In genomic region chr10:120607016-120607709, GRCh38 we compare ENCODE assay signal across 12 cellular contexts.
A peak's percentile ranks its signal among the peaks of the same experiment; 100 is the strongest.
DNase-seq lines count a peak whose midpoint lies in the region; ATAC-seq and TF ChIP-seq lines count a peak whose summit lies in the region.
"Had no signal": no experiment of that assay in that cellular context is flagged by ENCODE, and none has a peak within 500 bp of the region (broad histone marks: within the 10 kb centered on the region; RNA-seq: fewer than 3 reads in every experiment).

No MANE protein-coding gene starts in this region.

- H3K4me3 Mint-ChIP-seq in natural killer cell treated with Interleukin-12 subunit alpha and Interleukin-12 subunit beta and Interleukin-15 and Interleukin-18, amount 100 ng/mL, for 72 hours, result no peak overlapping the region
- H3K4me3 Mint-ChIP-seq: activated CD4-positive, alpha-beta T cell treated with anti-CD3 and anti-CD28 coated beads, Interleukin-2, amount 10 ng/mL, durations not matched to agents 7 days and 5 days; stimulated activated naive CD8-positive, alpha-beta T cell treated with anti-CD3 and anti-CD28 coated beads, Interleukin-15, amount 100 ng/mL, for 72 hours had no signal

- no peaks in the 10 kb centered on the region for H3K9me3 Mint-ChIP-seq in natural killer cell treated with Interleukin-12 subunit alpha and Interleukin-12 subunit beta and Interleukin-15 and Interleukin-18, amount 100 ng/mL, for 72 hours
- H3K9me3 Mint-ChIP-seq: activated CD4-positive, alpha-beta T cell treated with anti-CD3 and anti-CD28 coated beads, Interleukin-2, amount 10 ng/mL, durations not matched to agents 7 days and 5 days had no signal

- H3K9ac ChIP-seq in mammary epithelial cell (ENCODE audit: insufficient read depth, low read length), result no peak overlapping the region

- peaks cover 5% of the 10 kb centered on the region for H3K4me1 ChIP-seq in mammary epithelial cell (ENCODE audit: insufficient read depth, low read length)
- no peaks in the 10 kb centered on the region for H3K4me1 ChIP-seq in right lobe of liver

- DNase-seq in mammary epithelial cell (peak; percentile 72), smooth muscle cell of the brain vasculature (ENCODE audit: low read depth, low spot score) (peak; percentile 18), NK-92 (lab: John Stamatoyannopoulos, UW; ENCODE audit: unreplicated experiment) (no peak), NCI-H2029 (lab: John Stamatoyannopoulos, UW) (no peak), right lobe of liver (no peak)
- no peak for DNase-seq in natural killer cell treated with Interleukin-12 subunit alpha and Interleukin-12 subunit beta and Interleukin-15 and Interleukin-18, amount 100 ng/mL, for 72 hours (ENCODE audit: low spot score)
- DNase-seq: activated CD4-positive, alpha-beta T cell treated with anti-CD3 and anti-CD28 coated beads, Interleukin-2, amount 10 ng/mL, durations not matched to agents 7 days and 5 days; DMS153; NCI-H1694 treated with DMSO at 0.1 percent for 48 hours; stimulated activated naive CD8-positive, alpha-beta T cell treated with anti-CD3 and anti-CD28 coated beads, Interleukin-15, amount 100 ng/mL, for 72 hours had no signal

- CTCF ChIA-PET in mammary epithelial cell (lab: Charles Lee; ENCODE audit: low non-redundant PET), result no interaction called here

- in situ Hi-C loops in mammary epithelial cell (cut with MboI; ENCODE audit: low sequenced_read_pairs in 2 of 2), result no loop called here

- H3K36me3 ChIP-seq in mammary epithelial cell (ENCODE audit: insufficient read depth, low read length), result no peaks in the 10 kb centered on the region
- no peaks in the 10 kb centered on the region for H3K36me3 ChIP-seq in right lobe of liver

- TF ChIP-seq CTCF in mammary epithelial cell (conservative IDR thresholded peaks at IDR 0.05 in 1 of 2, IDR thresholded peaks at IDR 0.05 in 1 of 2; ENCODE audit: extremely low read depth in 1 of 2, insufficient read depth in 1 of 2, low read depth in 1 of 2, low read length in 2 of 2), result no peak
- TF ChIP-seq CTCF in right lobe of liver (IDR thresholded peaks at IDR 0.05), result no peak

- H4K20me1 ChIP-seq in mammary epithelial cell (ENCODE audit: insufficient read depth, low read length), result no peaks in the 10 kb centered on the region

- 39% methylated on average over 2 of the region's 2 CpGs for WGBS in mammary epithelial cell (ENCODE audit: low coverage, missing lambda C conversion rate)
- WGBS in right lobe of liver (ENCODE audit: insufficient coverage, low coverage, low lambda C conversion rate, missing lambda C conversion rate), result 38% methylated on average over 2 of the region's 2 CpGs

- H3K27me3 ChIP-seq in mammary epithelial cell (ENCODE audit: insufficient read depth, low read length) (peaks cover 3% of the 10 kb centered on the region), right lobe of liver (no peaks in the 10 kb centered on the region)

- intact Hi-C loops in mammary epithelial cell (cut with micrococcal nuclease), result no loop called here
- intact Hi-C loops in right lobe of liver (cut with DNase I), result no loop called here

- no peak overlapping the region for H3K4me2 ChIP-seq in mammary epithelial cell (ENCODE audit: insufficient read depth, low read depth, low read length)

- dilution Hi-C loops in mammary epithelial cell (cut with HindIII; ENCODE audit: low sequenced_read_pairs), result no loop called here

- peaks cover 10 to 13% of the 10 kb centered on the region in 2 donors for H3K27me3 Mint-ChIP-seq in natural killer cell treated with Interleukin-12 subunit alpha and Interleukin-12 subunit beta and Interleukin-15 and Interleukin-18, amount 100 ng/mL, for 72 hours
- H3K27me3 Mint-ChIP-seq: activated CD4-positive, alpha-beta T cell treated with anti-CD3 and anti-CD28 coated beads, Interleukin-2, amount 10 ng/mL, durations not matched to agents 7 days and 5 days had no signal

- no peaks in the 10 kb centered on the region for H3K79me2 ChIP-seq in mammary epithelial cell (ENCODE audit: insufficient read depth, low read length)

- no peak overlapping the region for H2AFZ ChIP-seq in mammary epithelial cell (ENCODE audit: low read depth, low read length)

- H3K27ac ChIP-seq in mammary epithelial cell (ENCODE audit: insufficient read depth, low read depth, low read length), result no peak overlapping the region
- no peak overlapping the region for H3K27ac ChIP-seq in right lobe of liver

- ATAC-seq in GM19395 (IDR thresholded peaks at IDR 0.05; ENCODE audit: unreplicated experiment), result peak; percentile 31
- ATAC-seq in HG03354 (IDR thresholded peaks at IDR 0.05; ENCODE audit: poor library complexity, severe bottlenecking, unreplicated experiment), result peak; percentile 27
- no peak for ATAC-seq in natural killer cell treated with Interleukin-12 subunit alpha and Interleukin-12 subunit beta and Interleukin-15 and Interleukin-18, amount 100 ng/mL, for 72 hours
- no peak for ATAC-seq in right lobe of liver

- H3K9me3 ChIP-seq in mammary epithelial cell (replicated peaks; ENCODE audit: insufficient read depth, low read length), result peaks cover 3% of the 10 kb centered on the region
- no peaks in the 10 kb centered on the region for H3K9me3 ChIP-seq in right lobe of liver

- no peak for TF ChIP-seq POLR2A in right lobe of liver (IDR thresholded peaks at IDR 0.05)

- H3K4me1 Mint-ChIP-seq in natural killer cell treated with Interleukin-12 subunit alpha and Interleukin-12 subunit beta and Interleukin-15 and Interleukin-18, amount 100 ng/mL, for 72 hours (ENCODE audit: low read depth in 2 of 2), result peaks cover 0 to 1% of the 10 kb centered on the region in 2 donors
- H3K4me1 Mint-ChIP-seq: activated CD4-positive, alpha-beta T cell treated with anti-CD3 and anti-CD28 coated beads, Interleukin-2, amount 10 ng/mL, durations not matched to agents 7 days and 5 days; stimulated activated naive CD8-positive, alpha-beta T cell treated with anti-CD3 and anti-CD28 coated beads, Interleukin-15, amount 100 ng/mL, for 72 hours had no signal

- no peaks in the 10 kb centered on the region for H3K36me3 Mint-ChIP-seq in natural killer cell treated with Interleukin-12 subunit alpha and Interleukin-12 subunit beta and Interleukin-15 and Interleukin-18, amount 100 ng/mL, for 72 hours

- no peak overlapping the region for H3K27ac Mint-ChIP-seq in natural killer cell treated with Interleukin-12 subunit alpha and Interleukin-12 subunit beta and Interleukin-15 and Interleukin-18, amount 100 ng/mL, for 72 hours
- H3K27ac Mint-ChIP-seq: activated CD4-positive, alpha-beta T cell treated with anti-CD3 and anti-CD28 coated beads, Interleukin-2, amount 10 ng/mL, durations not matched to agents 7 days and 5 days had no signal

- BruUV-seq in mammary epithelial cell (replicated peaks; lab: Mats Ljungman, UMichigan), result no TSS peak

- H3K4me3 ChIP-seq in mammary epithelial cell (replicated peaks in 1 of 3; ENCODE audit: insufficient read depth in 1 of 3, low read depth in 2 of 3, low read length in 3 of 3) (no peak overlapping the region), right lobe of liver (no peak overlapping the region)

Comparison
In these comparisons a context has a peak if more than half of its experiments do, and no peak if none do; other contexts are left out.
1. ATAC-seq: peak in GM19395 (single experiment) and HG03354 (single experiment); none in natural killer cell treated with Interleukin-12 subunit alpha and Interleukin-12 subunit beta and Interleukin-15 and Interleukin-18, amount 100 ng/mL, for 72 hours (0 of 2) and right lobe of liver (0 of 4).
2. DNase-seq: peak in mammary epithelial cell (single experiment) and smooth muscle cell of the brain vasculature (single experiment); none in NK-92 (single experiment), natural killer cell treated with Interleukin-12 subunit alpha and Interleukin-12 subunit beta and Interleukin-15 and Interleukin-18, amount 100 ng/mL, for 72 hours (single experiment), NCI-H2029 (single experiment) and right lobe of liver (0 of 3).